In genomic region chr9:114263853-114264510, GRCh38 we compare ENCODE assay signal across 16 cellular contexts. TPM values are rescaled to one million over a fixed set of nuclear protein-coding genes. Genes with fewer than 3 reads are reported as not detected.
DNase-seq lines count a peak whose midpoint lies in the region; ATAC-seq and TF ChIP-seq lines count a peak whose summit lies in the region.
"Had no signal": no experiment of that assay in that cellular context is flagged by ENCODE, and none has a peak within 500 bp of the region (broad histone marks: within the 10 kb centered on the region; RNA-seq: fewer than 3 reads in every experiment).

No MANE protein-coding gene starts in this region.

- no peaks in the 10 kb centered on the region for H3K27me3 ChIP-seq in thoracic aorta (replicated peaks; ENCODE audit: insufficient read depth)
- H3K27me3 ChIP-seq in gastroesophageal sphincter = peaks cover 5% of the 10 kb centered on the region

- H3K4me3 ChIP-seq in astrocyte of the spinal cord (ENCODE audit: low read depth, low read length) (no peak overlapping the region), thoracic aorta (no peak overlapping the region), gastroesophageal sphincter (no peak overlapping the region)
- H3K4me3 ChIP-seq: spleen had no signal

- no peak overlapping the region for H3K27ac ChIP-seq in thoracic aorta
- H3K27ac ChIP-seq in gastroesophageal sphincter = no peak overlapping the region
- H3K27ac ChIP-seq: KMS-11, spleen had no signal

- in situ Hi-C loops in astrocyte of the spinal cord (cut with HindIII; ENCODE audit: low sequenced_read_pairs) = no loop called here

- H3K4me1 ChIP-seq in thoracic aorta (ENCODE audit: control insufficient read depth in 1 of 2, low read depth in 2 of 2) (no peaks in the 10 kb centered on the region), gastroesophageal sphincter (no peaks in the 10 kb centered on the region)
- H3K4me1 ChIP-seq: spleen had no signal

- DNase-seq in NCI-H82 (lab: John Stamatoyannopoulos, UW) (peak; percentile 26), NCI-H82 treated with DMSO at 0.1 percent for 48 hours (lab: John Stamatoyannopoulos, UW; ENCODE audit: unreplicated experiment) (no peak), astrocyte of the spinal cord (ENCODE audit: low read depth, low spot score) (peak; percentile 31), islet precursor cell (peak; percentile 76), thoracic aorta (ENCODE audit: low spot score) (no peak), D341Med (ENCODE audit: low spot score) (no peak), NCI-H226 (no peak)
- DNase-seq: 8988T; activated naive CD4-positive, alpha-beta T cell; cerebellar nuclear complex; DND-41; naive thymus-derived CD4-positive, alpha-beta T cell; NCI-H1930; spleen had no signal

- peaks cover 9% of the 10 kb centered on the region for H3K36me3 ChIP-seq in thoracic aorta
- H3K36me3 ChIP-seq in gastroesophageal sphincter = no peaks in the 10 kb centered on the region
- H3K36me3 ChIP-seq: spleen had no signal

- TF ChIP-seq EP300 in gastroesophageal sphincter (IDR thresholded peaks at IDR 0.05) = no peak

- no peak for TF ChIP-seq POLR2A in gastroesophageal sphincter (IDR thresholded peaks at IDR 0.05)

- H3K9me3 ChIP-seq in thoracic aorta = no peaks in the 10 kb centered on the region
- H3K9me3 ChIP-seq in gastroesophageal sphincter = no peaks in the 10 kb centered on the region
- H3K9me3 ChIP-seq: spleen had no signal

- ATAC-seq in thoracic aorta (ENCODE audit: insufficient number of reproducible peaks, low FRiP score, low read depth) (no peak), gastroesophageal sphincter (no peak)
- ATAC-seq: naive thymus-derived CD4-positive, alpha-beta T cell had no signal

- TF ChIP-seq CTCF in astrocyte of the spinal cord (IDR thresholded peaks at IDR 0.05; ENCODE audit: low read depth, low read length) (peak; percentile 56), thoracic aorta (IDR thresholded peaks at IDR 0.05) (peak; percentile 24), gastroesophageal sphincter (IDR thresholded peaks at IDR 0.05) (peak in 2 of 4 experiments; percentile 32 to 50)

- WGBS in gastroesophageal sphincter (ENCODE audit: low coverage in 1 of 2), 2 donors = 60% methylated on average over 1 of the region's 21 CpGs; no CpG with 5 or more reads in 1 of the 2 donors

RNA-seq across cellular contexts. Expression of gene ORM1, which starts 58.9 kb away (rescaled TPM):
- not detected for total RNA-seq in thoracic aorta
- total RNA-seq in gastroesophageal sphincter = 1 to 10 TPM in 1 of 4 donors, not detected in 3; 1.6 TPM

Comparison
In these comparisons a context has a peak if more than half of its experiments do, and no peak if none do; other contexts are left out.
1. DNase-seq: peak in NCI-H82 (single experiment), astrocyte of the spinal cord (single experiment) and islet precursor cell (single experiment); none in NCI-H82 treated with DMSO at 0.1 percent for 48 hours (single experiment), thoracic aorta (single experiment), D341Med (single experiment) and NCI-H226 (single experiment).